ENCODE assay signal across 9 cellular contexts in the genomic region with DNA sequence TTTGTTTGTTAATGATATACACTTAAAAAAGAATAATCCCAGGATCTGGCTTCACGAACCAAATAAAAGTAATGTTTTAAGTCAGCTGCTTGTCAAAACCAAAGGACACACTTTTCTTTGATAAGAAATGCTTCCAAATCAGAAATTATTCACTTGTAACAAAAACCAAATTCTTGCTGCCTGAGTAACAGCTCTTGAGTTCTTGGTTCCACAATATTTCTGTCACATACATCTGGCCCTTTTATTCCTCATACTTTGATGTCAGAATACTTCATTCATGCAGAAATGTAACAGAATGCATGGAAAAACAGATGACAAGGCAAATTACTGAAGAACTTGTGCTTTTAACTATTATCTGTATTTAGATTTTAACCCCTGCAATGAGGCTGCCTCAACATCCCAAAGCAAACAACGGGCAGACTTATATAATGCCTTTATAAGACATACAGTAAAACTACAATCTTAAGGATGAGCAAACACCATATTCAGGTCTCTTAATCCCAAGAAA. TPM values are rescaled to one million over a fixed set of nuclear protein-coding genes. Genes with fewer than 3 reads are reported as not detected.
A peak's percentile ranks its signal among the peaks of the same experiment; 100 is the strongest.
DNase-seq lines count a peak whose midpoint lies in the region; ATAC-seq, FAIRE-seq and TF ChIP-seq lines count a peak whose summit lies in the region.
"Had no signal": no experiment of that assay in that cellular context is flagged by ENCODE, and none has a peak within 500 bp of the region (broad histone marks: within the 10 kb centered on the region; RNA-seq: fewer than 3 reads in every experiment).

No MANE protein-coding gene starts in this region.

- no peaks in the 10 kb centered on the region for H4K20me1 ChIP-seq in endothelial cell of umbilical vein (replicated peaks; ENCODE audit: control insufficient read depth, extremely low read depth, insufficient read depth, low read length)

- no peak for ATAC-seq in psoas muscle
- no peak for ATAC-seq in mucosa of descending colon

- no peak for TF ChIP-seq POLR2A in endothelial cell of umbilical vein (IDR thresholded peaks at IDR 0.05; ENCODE audit: low read depth, low read length)

- no peaks in the 10 kb centered on the region for H3K9me3 ChIP-seq in endothelial cell of umbilical vein (replicated peaks; ENCODE audit: control insufficient read depth, insufficient read depth, low read length)
- no peaks in the 10 kb centered on the region for H3K9me3 ChIP-seq in psoas muscle
- no peaks in the 10 kb centered on the region for H3K9me3 ChIP-seq in mucosa of descending colon

- H3K27me3 ChIP-seq in endothelial cell of umbilical vein (ENCODE audit: control insufficient read depth in 2 of 2, insufficient read depth in 2 of 2, low read length in 2 of 2) (no peaks in the 10 kb centered on the region), psoas muscle (ENCODE audit: insufficient read depth in 3 of 3, low read length in 2 of 3) (no peaks in the 10 kb centered on the region)

- no TSS peak for BruUV-seq in endothelial cell of umbilical vein (replicated peaks; lab: Mats Ljungman, UMichigan)

- POLR2A ChIA-PET in endothelial cell of umbilical vein (lab: Charles Lee) = no interaction called here

- peak; percentile 45 for DNase-seq in ELR (ENCODE audit: low read depth)
- DNase-seq in RCC 7860 (ENCODE audit: low spot score) = peak; percentile 20
- peak; percentile 9 for DNase-seq in endothelial cell of umbilical vein (ENCODE audit: low read depth, low spot score)
- DNase-seq in psoas muscle = no peak
- DNase-seq in mucosa of descending colon = no peak
- DNase-seq in kidney glomerular epithelial cell (lab: John Stamatoyannopoulos, UW) = no peak
- no peak for DNase-seq in C1 segment of cervical spinal cord (lab: John Stamatoyannopoulos, UW)
- DNase-seq in NCI-H1417 (lab: John Stamatoyannopoulos, UW) = no peak
- DNase-seq: stimulated activated naive CD4-positive, alpha-beta T cell treated with Interleukin-2 at 50 U/mL for 16 hours had no signal

- TF ChIP-seq CTCF in endothelial cell of umbilical vein (IDR thresholded peaks at IDR 0.05; ENCODE audit: extremely low read depth in 1 of 2, insufficient read depth in 1 of 2, low read depth in 1 of 2, low read length in 2 of 2) (no peak), psoas muscle (IDR thresholded peaks at IDR 0.05) (no peak), mucosa of descending colon (IDR thresholded peaks at IDR 0.05) (no peak)

- no peak overlapping the region for H3K4me3 ChIP-seq in endothelial cell of umbilical vein (replicated peaks in 1 of 3; ENCODE audit: insufficient read depth in 1 of 3, low read depth in 1 of 3, low read length in 3 of 3)
- H3K4me3 ChIP-seq in psoas muscle = peak overlapping the region; percentile 79
- no peak overlapping the region for H3K4me3 ChIP-seq in mucosa of descending colon

- peaks cover 13% of the 10 kb centered on the region for H3K79me2 ChIP-seq in endothelial cell of umbilical vein (ENCODE audit: control insufficient read depth, insufficient read depth, low read length)

- peak overlapping the region; percentile 91 for H3K4me2 ChIP-seq in endothelial cell of umbilical vein (ENCODE audit: insufficient read depth, low read length)

- no peak overlapping the region for H2AFZ ChIP-seq in endothelial cell of umbilical vein (ENCODE audit: low read depth, low read length)

- CTCF ChIA-PET in endothelial cell of umbilical vein (lab: Charles Lee) = interaction anchor here (1.2 to 4.3 kb wide), 11 partner anchors 8 to 245 kb away, joined by 3 to 22 read pairs (median 4); partner anchors contain the start of gene METTL13

- FAIRE-seq in RCC 7860 (lab: Jason Lieb, UNC) = peak; percentile 68
- no peak for FAIRE-seq in endothelial cell of umbilical vein (lab: Jason Lieb, UNC)

- H3K27ac ChIP-seq in endothelial cell of umbilical vein (ENCODE audit: insufficient read depth, low read depth, low read length) (no peak overlapping the region), psoas muscle (peak overlapping the region; percentile 98)

- 59 to 75% (median 65%) methylated on average over 2 of the region's 2 CpGs for WGBS in psoas muscle, 3 donors

- dilution Hi-C loops in endothelial cell of umbilical vein (cut with MboI; ENCODE audit: extremely low pct_ligation_motif_present, low sequenced_read_pairs) = no loop called here

- no peak overlapping the region for H3K9ac ChIP-seq in endothelial cell of umbilical vein (replicated peaks; ENCODE audit: extremely low read depth, insufficient read depth, low read length)

- H3K9me1 ChIP-seq in endothelial cell of umbilical vein (replicated peaks; ENCODE audit: control insufficient read depth, extremely low read depth, insufficient read depth, low read length) = no peaks in the 10 kb centered on the region

- intact Hi-C loops in endothelial cell of umbilical vein (cut with micrococcal nuclease) (no loop called here), psoas muscle (cut with DNase I) (loop anchor here (5.0 to 10.0 kb wide), 3 partner anchors 42 to 253 kb away; partner anchors contain the start of genes METTL13 (in 1 of the 2) and PRRC2C (in 1 of the 2)), mucosa of descending colon (cut with DNase I, micrococcal nuclease) (loop anchor here in 1 of 2 donors (5.0 kb wide), 1 partner anchor 42 kb away; the partner anchor contains the start of gene METTL13)

- H3K36me3 ChIP-seq in endothelial cell of umbilical vein (ENCODE audit: control insufficient read depth in 2 of 2, extremely low read depth in 1 of 2, insufficient read depth in 2 of 2, low read length in 2 of 2) (peaks cover 2 to 4% of the 10 kb centered on the region in 2 experiments), psoas muscle (ENCODE audit: insufficient read depth in 1 of 2, low read depth in 1 of 2) (peaks cover 0 to 33% of the 10 kb centered on the region in 2 donors), mucosa of descending colon (ENCODE audit: low read depth) (no peaks in the 10 kb centered on the region)

- H3K4me1 ChIP-seq in endothelial cell of umbilical vein (ENCODE audit: control insufficient read depth, extremely low read depth, insufficient read depth, low read length) = peaks cover 31% of the 10 kb centered on the region
- H3K4me1 ChIP-seq in psoas muscle = peaks cover 35% of the 10 kb centered on the region
- H3K4me1 ChIP-seq in mucosa of descending colon (ENCODE audit: low read depth) = peaks cover 6% of the 10 kb centered on the region

TF ChIP-seq in endothelial cell of umbilical vein, 7 proteins besides CTCF, POLR2A, EP300 and RAD21:
- TF ChIP-seq MYC (IDR thresholded peaks at IDR 0.05; ENCODE audit: low read depth, low read length) (no peak), MAX (IDR thresholded peaks at IDR 0.05; ENCODE audit: insufficient read depth, insufficient read length) (no peak), POLR2AphosphoS5 (IDR thresholded peaks at IDR 0.05; ENCODE audit: insufficient read depth, low read depth, low read length) (no peak), JUN (IDR thresholded peaks at IDR 0.05; ENCODE audit: borderline replicate concordance, insufficient read depth, insufficient read length, low read depth) (no peak), EZH2 (IDR thresholded peaks at IDR 0.05; ENCODE audit: borderline replicate concordance, low read depth, low read length, severe bottlenecking) (no peak), GATA2 (IDR thresholded peaks at IDR 0.05; ENCODE audit: insufficient read depth, insufficient read length, low read depth, low read length) (no peak), FOS (IDR thresholded peaks at IDR 0.05; ENCODE audit: borderline replicate concordance, insufficient read depth, low read length) (no peak)

RNA-seq across cellular contexts. Expression of gene VAMP4, which starts 1.5 kb away (rescaled TPM):
- total RNA-seq in endothelial cell of umbilical vein (10.1 and 10.4 TPM in 2 replicates), psoas muscle (10 to 100 TPM in 1 of 4 donors, 1 to 10 TPM in 3; 5.7 to 10.3 (median 7.9) TPM), mucosa of descending colon (10 to 100 TPM in 2 of 3 donors, 1 to 10 TPM in 1; 9.3 to 15.0 (median 11.1) TPM)
- polyA plus RNA-seq in endothelial cell of umbilical vein (1.6 and 2.1 TPM in 2 replicates), psoas muscle (10 to 100 TPM in 1 of 3 donors, 1 to 10 TPM in 2; 4.6 to 11.3 (median 5.6) TPM)
- 3.2 and 3.3 TPM in 2 replicates for polyA plus RNA-seq in endothelial cell of umbilical vein (2011; cell fraction: cytosol; rRNA removed)
- 6.6 and 9.8 TPM in 2 replicates for polyA plus RNA-seq in endothelial cell of umbilical vein (2011; cell fraction: nucleus; rRNA removed)
- polyA plus RNA-seq in endothelial cell of umbilical vein (2012) = 5.8 and 7.0 TPM in 2 replicates
- polyA minus RNA-seq in endothelial cell of umbilical vein = 1.2 and 2.1 TPM in 2 replicates
- 4.8 TPM for polyA minus RNA-seq in endothelial cell of umbilical vein (2011; cell fraction: cytosol; rRNA and poly(A)+ RNA removed)
- polyA minus RNA-seq in endothelial cell of umbilical vein (2011; cell fraction: nucleus; rRNA and poly(A)+ RNA removed) = 2.0 and 5.0 TPM in 2 replicates

RNA-seq across cellular contexts. Expression of gene METTL13, which starts 41.0 kb away (rescaled TPM):
- 26.5 and 29.7 TPM in 2 replicates for total RNA-seq in endothelial cell of umbilical vein
- polyA plus RNA-seq in endothelial cell of umbilical vein = 21.0 and 21.2 TPM in 2 replicates
- polyA plus RNA-seq in endothelial cell of umbilical vein (2011; cell fraction: cytosol; rRNA removed) = 24.9 and 31.0 TPM in 2 replicates
- 16.6 and 19.3 TPM in 2 replicates for polyA plus RNA-seq in endothelial cell of umbilical vein (2011; cell fraction: nucleus; rRNA removed)
- polyA plus RNA-seq in endothelial cell of umbilical vein (2012) = 24.1 and 30.7 TPM in 2 replicates
- polyA minus RNA-seq in endothelial cell of umbilical vein = 28.3 and 29.7 TPM in 2 replicates
- polyA minus RNA-seq in endothelial cell of umbilical vein (2011; cell fraction: cytosol; rRNA and poly(A)+ RNA removed) = 26.8 TPM
- polyA minus RNA-seq in endothelial cell of umbilical vein (2011; cell fraction: nucleus; rRNA and poly(A)+ RNA removed) = 8.8 TPM in 2 replicates
- total RNA-seq in psoas muscle = 10 to 100 TPM; 19.0 to 26.8 (median 23.1) TPM
- polyA plus RNA-seq in psoas muscle = 10 to 100 TPM; 15.0 to 66.4 (median 41.4) TPM
- total RNA-seq in mucosa of descending colon = 10 to 100 TPM; 25.4 to 28.0 (median 25.9) TPM

Comparison
In these comparisons a context has a peak if more than half of its experiments do, and no peak if none do; other contexts are left out.
1. DNase-seq: peak in ELR (single experiment), RCC 7860 (single experiment) and endothelial cell of umbilical vein (single experiment); none in psoas muscle (0 of 2), mucosa of descending colon (0 of 3), kidney glomerular epithelial cell (single experiment), C1 segment of cervical spinal cord (0 of 14) and NCI-H1417 (0 of 3).